In the genomic region with DNA sequence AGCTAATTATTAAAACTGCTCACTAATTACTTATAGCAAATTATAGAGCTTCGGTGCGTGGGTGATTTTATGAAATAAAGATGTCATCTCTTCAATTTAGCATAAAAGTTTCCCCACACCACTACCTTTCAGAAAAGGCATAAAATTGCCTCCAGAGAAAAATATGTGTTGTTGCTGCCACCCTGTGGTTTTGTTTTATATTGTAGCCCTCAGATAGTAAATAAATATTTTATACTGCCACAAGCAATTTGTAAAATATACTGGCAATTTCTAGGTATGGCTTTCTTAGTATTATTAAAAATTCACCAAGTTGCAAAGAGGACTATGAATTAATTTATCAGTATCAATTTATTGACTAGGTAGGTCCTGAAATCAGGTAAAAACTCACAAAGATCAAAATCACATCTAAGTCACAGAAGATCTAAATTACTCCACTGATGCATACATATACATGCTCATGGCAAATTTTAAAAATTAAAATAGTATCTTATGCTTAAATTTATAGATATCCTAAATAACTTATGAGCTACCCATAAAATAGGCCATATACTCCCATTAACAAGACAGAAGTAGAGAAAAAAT, we compare ENCODE assay signal across 8 cellular contexts. TPM values are rescaled to one million over a fixed set of nuclear protein-coding genes. Genes with fewer than 3 reads are reported as not detected.
DNase-seq lines count a peak whose midpoint lies in the region; ATAC-seq, FAIRE-seq and TF ChIP-seq lines count a peak whose summit lies in the region.

No MANE protein-coding gene starts in this region.

- TF ChIP-seq CTCF in GM12864 (IDR thresholded peaks at IDR 0.05; ENCODE audit: low read depth, low read length, missing control alignments) (peak; percentile 21), GM12878 (IDR thresholded peaks at IDR 0.05 in 2 of 3, conservative IDR thresholded peaks at IDR 0.05 in 1 of 3; ENCODE audit: control insufficient read depth in 2 of 3, extremely low read depth in 1 of 3, insufficient read depth in 1 of 3, low read depth in 3 of 3, low read length in 3 of 3) (peak; percentile 16 to 43 (median 20); a peak in 2 of 6 replicates), mesothelial cell of epicardium (IDR thresholded peaks at IDR 0.05; ENCODE audit: unreplicated experiment) (peak; percentile 73)

- H3K27me3 ChIP-seq in GM12878 (replicated peaks in 1 of 2; ENCODE audit: control insufficient read depth in 2 of 2, insufficient read depth in 2 of 2, low read length in 1 of 2) = no peaks in the 10 kb centered on the region

- no peaks in the 10 kb centered on the region for H3K9me3 Mint-ChIP-seq in mesothelial cell of epicardium
- no peaks in the 10 kb centered on the region for H3K9me3 Mint-ChIP-seq in activated T-helper 2 cell treated with anti-CD3 and anti-CD28 coated beads, Interferon-gamma antibody, Interleukin-2, Interleukin-4, amounts not matched to agents 10 μg/mL and 5 μg/mL and 100 μg/mL, durations not matched to agents 14 hours and 24 hours and 36 hours

- SMC1A ChIA-PET in GM12878 (lab: Charles Lee; ENCODE audit: uncharacterized antibody, unreplicated experiment) = interaction anchor here (0.7 to 2.1 kb wide), 5 partner anchors 9 to 346 kb away, joined by 3 to 10 read pairs (median 3); no protein-coding TSS in a partner anchor

- no peak overlapping the region for H3K27ac Mint-ChIP-seq in mesothelial cell of epicardium
- H3K27ac Mint-ChIP-seq in activated T-helper 2 cell treated with anti-CD3 and anti-CD28 coated beads, Interferon-gamma antibody, Interleukin-2, Interleukin-4, amounts not matched to agents 10 μg/mL and 5 μg/mL and 100 μg/mL, durations not matched to agents 14 hours and 24 hours and 36 hours = no peak overlapping the region

- no peak overlapping the region for H3K9ac ChIP-seq in GM12878 (ENCODE audit: control insufficient read depth, insufficient read depth, low read length)

- no peaks in the 10 kb centered on the region for H3K4me1 Mint-ChIP-seq in mesothelial cell of epicardium
- H3K4me1 Mint-ChIP-seq in activated T-helper 2 cell treated with anti-CD3 and anti-CD28 coated beads, Interferon-gamma antibody, Interleukin-2, Interleukin-4, amounts not matched to agents 10 μg/mL and 5 μg/mL and 100 μg/mL, durations not matched to agents 14 hours and 24 hours and 36 hours (ENCODE audit: low read depth) = no peaks in the 10 kb centered on the region

- no peak overlapping the region for H3K4me2 ChIP-seq in GM12878 (ENCODE audit: control insufficient read depth, insufficient read depth)

- H3K36me3 Mint-ChIP-seq in mesothelial cell of epicardium = peaks cover under 1% of the 10 kb centered on the region
- H3K36me3 Mint-ChIP-seq in activated T-helper 2 cell treated with anti-CD3 and anti-CD28 coated beads, Interferon-gamma antibody, Interleukin-2, Interleukin-4, amounts not matched to agents 10 μg/mL and 5 μg/mL and 100 μg/mL, durations not matched to agents 14 hours and 24 hours and 36 hours (ENCODE audit: low read depth) = peaks cover 4% of the 10 kb centered on the region

- no peaks in the 10 kb centered on the region for H3K36me3 ChIP-seq in GM12878 (ENCODE audit: control insufficient read depth in 2 of 2, insufficient read depth in 2 of 2, low read length in 1 of 2)

- no peaks in the 10 kb centered on the region for H3K4me1 ChIP-seq in GM12878 (ENCODE audit: control insufficient read depth, insufficient read depth, low read length)

- no peaks in the 10 kb centered on the region for H4K20me1 ChIP-seq in GM12878 (ENCODE audit: control insufficient read depth, insufficient read depth)

- TF ChIP-seq RAD21 in GM12878 (IDR thresholded peaks at IDR 0.05; ENCODE audit: insufficient read depth, low read depth, low read length) = peak; percentile 51

- DNase-seq in AG08396 (ENCODE audit: low spot score) = peak; percentile 25
- no peak for DNase-seq in GM12864 (ENCODE audit: low read depth)
- peak; percentile 22 for DNase-seq in NCI-H1092 (lab: John Stamatoyannopoulos, UW)
- DNase-seq in GM12878 (ENCODE audit: low read depth, low spot score) = no peak
- DNase-seq in mesothelial cell of epicardium (ENCODE audit: low spot score in 2 of 2, unreplicated experiment in 2 of 2) = no peak
- DNase-seq in HTR-8/SVneo (ENCODE audit: insufficient read length, low spot score) = no peak
- no peak for DNase-seq in activated T-helper 2 cell treated with anti-CD3 and anti-CD28 coated beads, Interferon-gamma antibody, Interleukin-2, Interleukin-4, amounts not matched to agents 10 μg/mL and 5 μg/mL and 100 μg/mL, durations not matched to agents 14 hours and 24 hours and 36 hours (ENCODE audit: low spot score)
- no peak for DNase-seq in GF-D8 (lab: John Stamatoyannopoulos, UW)

- no peak for TF ChIP-seq POLR2A in GM12878 (IDR thresholded peaks at IDR 0.05; ENCODE audit: low read depth, low read length)

- TF ChIP-seq EP300 in GM12878 (IDR thresholded peaks at IDR 0.05; ENCODE audit: borderline replicate concordance in 1 of 2, control insufficient read depth in 1 of 2, low read depth in 2 of 2, low read length in 2 of 2) = no peak

- in situ Hi-C loops in GM12878 (cut with MboI) = no loop called here

- H3K9me3 ChIP-seq in GM12878 (replicated peaks; ENCODE audit: control insufficient read depth, insufficient read depth, low read length) = no peaks in the 10 kb centered on the region

- no peak overlapping the region for H2AFZ ChIP-seq in GM12878 (ENCODE audit: control insufficient read depth, low read depth, low read length)

- BruUV-seq in GM12878 (replicated peaks; lab: Mats Ljungman, UMichigan) = no TSS peak

- H3K79me2 ChIP-seq in GM12878 (ENCODE audit: control insufficient read depth, insufficient read depth, low read length) = no peaks in the 10 kb centered on the region

- POLR2A ChIA-PET in GM12878 (lab: Charles Lee) = no interaction called here

- peaks cover 17% of the 10 kb centered on the region for H3K27me3 Mint-ChIP-seq in mesothelial cell of epicardium (ENCODE audit: low read depth)
- H3K27me3 Mint-ChIP-seq in activated T-helper 2 cell treated with anti-CD3 and anti-CD28 coated beads, Interferon-gamma antibody, Interleukin-2, Interleukin-4, amounts not matched to agents 10 μg/mL and 5 μg/mL and 100 μg/mL, durations not matched to agents 14 hours and 24 hours and 36 hours (ENCODE audit: low read depth) = no peaks in the 10 kb centered on the region

- FAIRE-seq in GM12878 (lab: Jason Lieb, UNC) (no peak), HTR-8/SVneo (lab: Jason Lieb, UNC) (no peak)

- no peak overlapping the region for H3K4me3 ChIP-seq in GM12864 (ENCODE audit: low read depth, low read length)
- no peak overlapping the region for H3K4me3 ChIP-seq in GM12878

- WGBS in GM12878 (ENCODE audit: insufficient coverage, insufficient replicate concordance, low lambda C conversion rate, missing lambda C conversion rate) = 2% methylated on average over 2 of the region's 2 CpGs

- H3K4me3 Mint-ChIP-seq in mesothelial cell of epicardium = no peak overlapping the region
- no peak overlapping the region for H3K4me3 Mint-ChIP-seq in activated T-helper 2 cell treated with anti-CD3 and anti-CD28 coated beads, Interferon-gamma antibody, Interleukin-2, Interleukin-4, amounts not matched to agents 10 μg/mL and 5 μg/mL and 100 μg/mL, durations not matched to agents 14 hours and 24 hours and 36 hours (ENCODE audit: low read depth)

- intact Hi-C loops in GM12878 (cut with micrococcal nuclease; ENCODE audit: unreplicated experiment) = loop anchor here (2.0 kb wide), 2 partner anchors 347 to 741 kb away; no protein-coding TSS in a partner anchor
- intact Hi-C loops in activated T-helper 2 cell treated with anti-CD3 and anti-CD28 coated beads, Interferon-gamma antibody, Interleukin-2, Interleukin-4, amounts not matched to agents 10 μg/mL and 5 μg/mL and 100 μg/mL, durations not matched to agents 14 hours and 24 hours and 36 hours (cut with micrococcal nuclease) = no loop called here

- ATAC-seq in GM12878 = peak; percentile 67

- no peak overlapping the region for H3K27ac ChIP-seq in GM12878 (ENCODE audit: control insufficient read depth, insufficient read depth)

- CTCF ChIA-PET in GM12878 (lab: Yijun Ruan, JAX) = interaction anchor here (0.6 to 3.3 kb wide), 16 partner anchors 9 to 740 kb away, joined by 3 to 15 read pairs (median 4); a partner anchor contains a TSS

- RAD21 ChIA-PET in GM12878 (lab: Charles Lee; ENCODE audit: unreplicated experiment) = interaction anchor here (0.8 to 1.3 kb wide), 2 partner anchors 346 to 741 kb away, joined by 3 to 7 read pairs (median 3); no protein-coding TSS in a partner anchor

TF ChIP-seq in GM12878, 131 proteins besides CTCF, POLR2A, EP300 and RAD21:
- TF ChIP-seq SMC3 (IDR thresholded peaks at IDR 0.05; ENCODE audit: borderline replicate concordance, low read length) (peak; percentile 36; the same call in 1 of the 2 replicates), ZNF274 (IDR thresholded peaks at IDR 0.05; ENCODE audit: insufficient read depth, insufficient read length) (no peak)

RNA-seq across cellular contexts. Expression of a gene that starts 26.5 kb away (rescaled TPM):
- total RNA-seq in GM12878 (2013; cell fraction: nucleolus; rRNA removed) = 36.8 and 42.6 TPM in 2 replicates
- total RNA-seq in GM12878 (2014; rRNA removed) = 40.0 and 42.3 TPM in 2 replicates
- 59.7 and 60.2 TPM in 2 replicates for total RNA-seq in GM12878 (2014; rRNA removed; fragmentation: Illumina TruSeq; extraction: Trizol)
- 64.5 and 64.6 TPM in 2 replicates for total RNA-seq in GM12878 (2021)
- polyA plus RNA-seq in GM12878 (2011; ENCODE audit: low read depth) = 54.3 TPM
- polyA plus RNA-seq in GM12878 (2011; rRNA removed) = 33.1 and 48.6 TPM in 2 replicates
- polyA plus RNA-seq in GM12878 (2011; cell fraction: cytosol; rRNA removed) = 23.8 and 29.0 TPM in 2 replicates
- polyA plus RNA-seq in GM12878 (2011; cell fraction: nucleus; rRNA removed) = 50.8 and 55.3 TPM in 2 replicates
- 57.3 and 65.2 TPM in 2 replicates for polyA plus RNA-seq in GM12878 (2012)
- polyA plus RNA-seq in GM12878 (2014; fragmentation: Illumina TruSeq; extraction: Trizol) = 105 and 130 TPM in 2 replicates
- 10 to 100 TPM; 86.4 to 89.5 TPM for polyA plus RNA-seq in GM12878 (2014; fragmentation: Nextera tagmentation; extraction: Ambion mirVana)
- polyA plus RNA-seq in GM12878 (2014; rRNA removed) = 47.8 and 52.7 TPM in 2 replicates
- 10 to 100 TPM; 70.3 to 76.5 TPM for polyA plus RNA-seq in GM12878 (2016; fragmentation: Nextera tagmentation; extraction: Ambion mirVana)
- polyA minus RNA-seq in GM12878 (2011; rRNA and poly(A)+ RNA removed) = 32.9 and 37.7 TPM in 2 replicates
- 10.0 and 15.6 TPM in 2 replicates for polyA minus RNA-seq in GM12878 (2011; cell fraction: cytosol; rRNA and poly(A)+ RNA removed)
- 15.7 and 21.2 TPM in 2 replicates for polyA minus RNA-seq in GM12878 (2011; cell fraction: nucleus; rRNA and poly(A)+ RNA removed)
- total RNA-seq in mesothelial cell of epicardium = 26.1 to 27.5 TPM (median 26.8 TPM) in 3 replicates
- total RNA-seq in activated T-helper 2 cell treated with anti-CD3 and anti-CD28 coated beads, Interferon-gamma antibody, Interleukin-2, Interleukin-4, amounts not matched to agents 10 μg/mL and 5 μg/mL and 100 μg/mL, durations not matched to agents 14 hours and 24 hours and 36 hours = 63.4 and 64.5 TPM in 2 replicates

Comparison
In these comparisons a context has a peak if more than half of its experiments do, and no peak if none do; other contexts are left out.
1. DNase-seq: peak in AG08396 (single experiment) and NCI-H1092 (single experiment); none in GM12864 (single experiment), GM12878 (single experiment), mesothelial cell of epicardium (0 of 2), HTR-8/SVneo (single experiment), activated T-helper 2 cell treated with anti-CD3 and anti-CD28 coated beads, Interferon-gamma antibody, Interleukin-2, Interleukin-4, amounts not matched to agents 10 μg/mL and 5 μg/mL and 100 μg/mL, durations not matched to agents 14 hours and 24 hours and 36 hours (single experiment) and GF-D8 (single experiment).
2. CTCF ChIP-seq: peak in every context shown above with its lines; median percentile 73 in mesothelial cell of epicardium; 21 in GM12864; 20 in GM12878.